8 cellular contexts compared by ENCODE assay signal in the genomic region with DNA sequence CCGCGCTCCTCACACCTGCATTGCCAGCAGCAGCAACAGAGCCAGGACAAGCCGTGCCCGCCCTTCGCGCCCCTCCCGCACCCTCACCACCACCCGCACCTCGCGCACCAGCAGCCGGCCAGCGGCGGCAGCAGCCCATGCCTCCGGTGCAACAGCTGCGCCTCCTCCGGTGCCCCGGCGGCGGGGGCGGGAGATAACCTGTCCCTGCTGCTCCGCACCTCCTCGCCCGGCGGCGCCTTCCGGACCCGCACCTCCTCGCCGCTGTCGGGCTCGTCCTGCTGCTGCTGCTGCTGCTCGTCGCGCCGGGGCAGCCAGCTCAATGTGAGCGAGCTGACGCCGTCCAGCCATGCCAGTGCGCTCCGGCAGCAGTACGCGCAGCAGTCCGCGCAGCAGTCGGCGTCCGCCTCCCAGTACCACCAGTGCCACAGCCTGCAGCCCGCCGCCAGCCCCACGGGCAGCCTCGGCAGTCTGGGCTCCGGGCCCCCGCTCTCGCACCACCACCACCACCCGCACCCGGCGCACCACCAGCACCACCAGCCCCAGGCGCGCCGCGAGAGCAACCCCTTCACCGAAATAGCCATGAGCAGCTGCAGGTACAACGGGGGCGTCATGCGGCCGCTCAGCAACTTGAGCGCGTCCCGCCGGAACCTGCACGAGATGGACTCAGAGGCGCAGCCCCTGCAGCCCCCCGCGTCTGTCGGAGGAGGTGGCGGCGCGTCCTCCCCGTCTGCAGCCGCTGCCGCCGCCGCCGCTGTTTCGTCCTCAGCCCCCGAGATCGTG. TPM values are rescaled to one million over a fixed set of nuclear protein-coding genes. Genes with fewer than 3 reads are reported as not detected.
DNase-seq lines count a peak whose midpoint lies in the region; ATAC-seq lines count a peak whose summit lies in the region.

No MANE protein-coding gene starts in this region.

- H3K36me3 ChIP-seq in skeletal muscle tissue (ENCODE audit: control insufficient read depth in 3 of 3, insufficient read depth in 3 of 3, low read length in 3 of 3) = no peaks in the 10 kb centered on the region

- DNase-seq in SIG-M5 treated with dmso at 0.1 percent for 504 hours (lab: John Stamatoyannopoulos, UW; ENCODE audit: unreplicated experiment) (peak; percentile 51), SIG-M5 (lab: John Stamatoyannopoulos, UW) (no peak), left cardiac atrium (peak; percentile 22), HUDEP-2 (lab: John Stamatoyannopoulos, UW; ENCODE audit: unreplicated experiment in 76 of 76) (no peak), occipital lobe (lab: John Stamatoyannopoulos, UW) (no peak)
- DNase-seq in T-helper 2 cell treated with Interferon-gamma antibody and Interleukin-4, amounts not matched to agents 5 μg/mL and 100 μg/mL, for 36 hours (ENCODE audit: low spot score) = no peak

- no peaks in the 10 kb centered on the region for H3K4me1 Mint-ChIP-seq in T-helper 2 cell treated with Interferon-gamma antibody and Interleukin-4, amounts not matched to agents 5 μg/mL and 100 μg/mL, for 36 hours (ENCODE audit: low read depth)

- H3K36me3 Mint-ChIP-seq in T-helper 2 cell treated with Interferon-gamma antibody and Interleukin-4, amounts not matched to agents 5 μg/mL and 100 μg/mL, for 36 hours (ENCODE audit: low read depth) = no peaks in the 10 kb centered on the region

- H3K9me3 ChIP-seq in skeletal muscle tissue (ENCODE audit: control insufficient read depth in 3 of 3, low read length in 3 of 3) = no peaks in the 10 kb centered on the region

- intact Hi-C loops in left cardiac atrium (cut with DNase I) = loop anchor here in 1 of 2 donors (10.0 kb wide), 1 partner anchor 82 kb away; no protein-coding TSS in a partner anchor

- ATAC-seq in HG02759 (IDR thresholded peaks at IDR 0.05; ENCODE audit: unreplicated experiment) (peak; percentile 27), left cardiac atrium (peak; percentile 53 to 61)

- H3K9ac ChIP-seq in skeletal muscle tissue (ENCODE audit: low read depth in 1 of 3, low read length in 3 of 3) = peak overlapping the region in 2 of 3 donors; percentile 47 to 83

- no peak overlapping the region for H3K27ac ChIP-seq in skeletal muscle tissue (ENCODE audit: low read depth, low read length)

- H3K27ac Mint-ChIP-seq in T-helper 2 cell treated with Interferon-gamma antibody and Interleukin-4, amounts not matched to agents 5 μg/mL and 100 μg/mL, for 36 hours = peak overlapping the region; percentile 31

- H3K27me3 Mint-ChIP-seq in T-helper 2 cell treated with Interferon-gamma antibody and Interleukin-4, amounts not matched to agents 5 μg/mL and 100 μg/mL, for 36 hours (ENCODE audit: low read depth) = peaks cover 52% of the 10 kb centered on the region

- peaks cover 5 to 44% (median 7%) of the 10 kb centered on the region in 3 donors for H3K27me3 ChIP-seq in skeletal muscle tissue (ENCODE audit: control insufficient read depth in 3 of 3, insufficient read depth in 3 of 3, low read length in 3 of 3)

- H3K4me1 ChIP-seq in skeletal muscle tissue (ENCODE audit: control insufficient read depth in 3 of 3, insufficient read depth in 3 of 3, low read length in 3 of 3) = peaks cover 10 to 25% (median 20%) of the 10 kb centered on the region in 3 donors

- peak overlapping the region; percentile 69 to 83 (median 73) for H3K4me3 ChIP-seq in skeletal muscle tissue (ENCODE audit: low read length in 3 of 3)

- H3K9me3 Mint-ChIP-seq in T-helper 2 cell treated with Interferon-gamma antibody and Interleukin-4, amounts not matched to agents 5 μg/mL and 100 μg/mL, for 36 hours = no peaks in the 10 kb centered on the region

- H3K4me3 Mint-ChIP-seq in T-helper 2 cell treated with Interferon-gamma antibody and Interleukin-4, amounts not matched to agents 5 μg/mL and 100 μg/mL, for 36 hours = peak overlapping the region; percentile 46

RNA-seq across cellular contexts. Expression of a gene that starts 0.5 kb away (rescaled TPM):
- total RNA-seq in left cardiac atrium (10 to 100 TPM; 16.8 to 17.0 TPM), skeletal muscle tissue (16.2 TPM), occipital lobe (34.6 TPM)

Comparison
In these comparisons a context has a peak if more than half of its experiments do, and no peak if none do; other contexts are left out.
1. DNase-seq: peak in SIG-M5 treated with dmso at 0.1 percent for 504 hours (single experiment) and left cardiac atrium (single experiment); none in SIG-M5 (single experiment), T-helper 2 cell treated with Interferon-gamma antibody and Interleukin-4, amounts not matched to agents 5 μg/mL and 100 μg/mL, for 36 hours (single experiment), HUDEP-2 (0 of 76) and occipital lobe (single experiment).